Comparison of ENCODE assay signal across 34 cellular contexts in genomic region chr7:153447021-153447420, GRCh38.
"Had no signal": no experiment of that assay in that cellular context is flagged by ENCODE, and none has a peak within 500 bp of the region (broad histone marks: within the 10 kb centered on the region; RNA-seq: fewer than 3 reads in every experiment).

No MANE protein-coding gene starts in this region.

- ATAC-seq: activated CD8-positive, alpha-beta T cell treated with anti-CD3 and anti-CD28 coated beads for 36 hours; activated naive CD4-positive, alpha-beta T cell treated with anti-CD3 and anti-CD28 coated beads, Interleukin-2, amount 50 U/mL, for 72 hours; activated T-cell treated with anti-CD3 and anti-CD28 coated beads, Interleukin-2, amount 50 U/mL, for 4 hours; activated T-cell treated with anti-CD3 and anti-CD28 coated beads, Interleukin-2, amount 50 U/mL, for 72 hours; activated T-helper 17 cell treated with anti-CD3 and anti-CD28 coated beads, Interleukin-2, amount 50 U/mL, for 72 hours; body of pancreas had no signal

- H3K4me3 ChIP-seq: adrenal gland, body of pancreas, breast epithelium had no signal

- DNase-seq: activated B cell treated with CpG ODN at 0.5 μM for 24 hours; activated CD4-positive, alpha-beta memory T cell treated with anti-CD3 and anti-CD28 coated beads for 36 hours; activated CD4-positive, alpha-beta T cell treated with anti-CD3 and anti-CD28 coated beads for 4 hours; activated CD4-positive, alpha-beta T cell treated with anti-CD3 and anti-CD28 coated beads, Interleukin-2, amount 10 ng/mL, durations not matched to agents 24 days and 14 days; activated CD4-positive, alpha-beta T cell treated with anti-CD3 and anti-CD28 coated beads, Interleukin-2, amount 50 U/mL, for 1 hour; activated CD4-positive, alpha-beta T cell treated with anti-CD3 and anti-CD28 coated beads, Interleukin-2, amount 50 U/mL, for 4 hours; activated CD4-positive, CD25-positive, alpha-beta regulatory T cell treated with anti-CD3 and anti-CD28 coated beads, Interleukin-2, amount 50 U/mL, for 72 hours; activated CD8-positive, alpha-beta memory T cell treated with anti-CD3 and anti-CD28 coated beads, Interleukin-2, amount 50 U/mL, for 4 hours; activated CD8-positive, alpha-beta T cell treated with anti-CD3 and anti-CD28 coated beads for 36 hours; activated effector memory CD4-positive, alpha-beta T cell treated with anti-CD3 and anti-CD28 coated beads, Interleukin-2, amount 50 U/mL, for 16 hours; activated gamma-delta T cell treated with Interleukin-2 at 50 U/mL for 16 hours; activated naive CD4-positive, alpha-beta T cell; activated naive CD4-positive, alpha-beta T cell treated with anti-CD3 and anti-CD28 coated beads for 36 hours; activated naive CD4-positive, alpha-beta T cell treated with anti-CD3 and anti-CD28 coated beads, Interleukin-2, amount 50 U/mL, for 16 hours; activated naive CD8-positive, alpha-beta T cell treated with anti-CD3 and anti-CD28 coated beads for 36 hours; activated T-cell treated with anti-CD3 and anti-CD28 coated beads for 4 hours; activated T-cell treated with anti-CD3 and anti-CD28 coated beads, Interleukin-2, amount 50 U/mL, for 1 hour; activated T-cell treated with anti-CD3 and anti-CD28 coated beads, Interleukin-2, amount 50 U/mL, for 4 hours; activated T-cell treated with anti-CD3 and anti-CD28 coated beads, Interleukin-2, amount 50 U/mL, for 72 hours; adrenal gland; amniotic stem cell; aorta; body of pancreas; brain microvascular endothelial cell; central memory CD4-positive, alpha-beta T cell; T-helper 1 cell; T-helper 2 cell; T-helper 9 cell had no signal

- FAIRE-seq: astrocyte, TTC549 had no signal

- H3K27me3 ChIP-seq: adrenal gland, body of pancreas, brain microvascular endothelial cell, breast epithelium had no signal

- H3K36me3 ChIP-seq: adrenal gland, brain microvascular endothelial cell, breast epithelium had no signal

- H3K9me3 ChIP-seq: adrenal gland, body of pancreas, breast epithelium had no signal

- H3K27ac ChIP-seq: adrenal gland, body of pancreas, brain microvascular endothelial cell, breast epithelium, VCaP had no signal

- H3K4me1 ChIP-seq: adrenal gland, body of pancreas, breast epithelium had no signal
